ENCODE assay signal across 2 cellular contexts in the genomic region with DNA sequence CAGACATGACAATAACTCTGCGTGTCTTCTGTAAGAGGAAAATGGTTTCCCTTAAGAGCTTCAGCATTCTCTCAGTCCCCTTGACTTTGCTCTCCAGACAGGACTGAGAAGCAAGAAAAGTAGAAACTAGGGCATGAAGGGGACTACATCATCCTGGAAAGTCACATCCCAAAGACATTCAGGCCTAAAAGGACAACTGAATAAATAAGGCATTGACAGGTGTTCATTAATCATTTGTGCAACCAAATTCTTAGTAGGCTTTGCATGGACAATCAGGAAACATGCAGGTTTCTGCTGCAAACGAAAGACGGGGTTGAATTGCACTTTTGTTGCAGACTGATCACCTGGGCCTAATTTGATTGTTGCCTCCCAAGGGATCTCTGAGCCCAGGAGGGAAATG.
A peak's percentile ranks its signal among the peaks of the same experiment; 100 is the strongest.
TF ChIP-seq lines count a peak whose summit lies in the region.

No MANE protein-coding gene starts in this region.

TF ChIP-seq in GM23338, 12 proteins besides CTCF, POLR2A, EP300 and RAD21:
- TF ChIP-seq ZNF331 (CRISPR knock-in tag; IDR thresholded peaks at IDR 0.05; ENCODE audit: low read depth), result no peak
- peak; percentile 52 for TF ChIP-seq EZH2 (IDR thresholded peaks at IDR 0.05; ENCODE audit: low read depth, unreplicated experiment)
- no peak for TF ChIP-seq ETS1 (IDR thresholded peaks at IDR 0.05)
- no peak for TF ChIP-seq NANOG (IDR thresholded peaks at IDR 0.05; ENCODE audit: borderline replicate concordance)

TF ChIP-seq in GM12878, 131 proteins besides CTCF, POLR2A, EP300 and RAD21:
- TF ChIP-seq IKZF2 (IDR thresholded peaks at IDR 0.05), result no peak
- TF ChIP-seq ZNF687 (IDR thresholded peaks at IDR 0.05), result no peak
- TF ChIP-seq POLR2AphosphoS2 (IDR thresholded peaks at IDR 0.05; ENCODE audit: low read depth, low read length), result no peak
- no peak for TF ChIP-seq GATAD2B (conservative IDR thresholded peaks at IDR 0.05; ENCODE audit: low read depth)
- no peak for TF ChIP-seq ETV6 (conservative IDR thresholded peaks at IDR 0.05 in 1 of 2, IDR thresholded peaks at IDR 0.05 in 1 of 2; ENCODE audit: borderline replicate concordance in 1 of 2, low read depth in 1 of 2)
- TF ChIP-seq, protein P1, sequence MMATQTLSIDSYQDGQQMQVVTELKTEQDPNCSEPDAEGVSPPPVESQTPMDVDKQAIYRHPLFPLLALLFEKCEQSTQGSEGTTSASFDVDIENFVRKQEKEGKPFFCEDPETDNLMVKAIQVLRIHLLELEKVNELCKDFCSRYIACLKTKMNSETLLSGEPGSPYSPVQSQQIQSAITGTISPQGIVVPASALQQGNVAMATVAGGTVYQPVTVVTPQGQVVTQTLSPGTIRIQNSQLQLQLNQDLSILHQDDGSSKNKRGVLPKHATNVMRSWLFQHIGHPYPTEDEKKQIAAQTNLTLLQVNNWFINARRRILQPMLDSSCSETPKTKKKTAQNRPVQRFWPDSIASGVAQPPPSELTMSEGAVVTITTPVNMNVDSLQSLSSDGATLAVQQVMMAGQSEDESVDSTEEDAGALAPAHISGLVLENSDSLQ (IDR thresholded peaks at IDR 0.05), result peak; percentile 54; the same call in 1 of the 2 replicates
- TF ChIP-seq BCLAF1 (IDR thresholded peaks at IDR 0.05), result no peak
TF ChIP-seq in GM12878: peak in this region for 1.
